In genomic region chr20:2417142-2417541, GRCh38 we compare ENCODE assay signal across 25 cellular contexts. TPM values are rescaled to one million over a fixed set of nuclear protein-coding genes. Genes with fewer than 3 reads are reported as not detected.
A peak's percentile ranks its signal among the peaks of the same experiment; 100 is the strongest.
DNase-seq lines count a peak whose midpoint lies in the region; ATAC-seq and TF ChIP-seq lines count a peak whose summit lies in the region.
"Had no signal": no experiment of that assay in that cellular context is flagged by ENCODE, and none has a peak within 500 bp of the region (broad histone marks: within the 10 kb centered on the region; RNA-seq: fewer than 3 reads in every experiment).

No MANE protein-coding gene starts in this region.

- H3K27me3 ChIP-seq in right atrium auricular region (no peaks in the 10 kb centered on the region), neural progenitor cell (no peaks in the 10 kb centered on the region)

- H2AFZ ChIP-seq in neural progenitor cell (replicated peaks) = no peak overlapping the region

- H3K9me3 Mint-ChIP-seq in neural progenitor cell = no peaks in the 10 kb centered on the region
- H3K9me3 Mint-ChIP-seq: CD8-positive, alpha-beta T cell; IgD-negative memory B cell had no signal

- H3K4me1 ChIP-seq in right atrium auricular region = no peaks in the 10 kb centered on the region
- no peaks in the 10 kb centered on the region for H3K4me1 ChIP-seq in neural progenitor cell
- H3K4me1 ChIP-seq: Caco-2 had no signal

- intact Hi-C loops in Right ventricle myocardium inferior (cut with DNase I) = no loop called here

- H3K9ac ChIP-seq in SK-N-MC (ENCODE audit: insufficient read length) (no peak overlapping the region), neural progenitor cell (no peak overlapping the region)
- H3K9ac ChIP-seq: KMS-11 had no signal

- H3K27me3 Mint-ChIP-seq in neural progenitor cell (ENCODE audit: insufficient read depth, low read depth) = peaks cover 2% of the 10 kb centered on the region

- peak overlapping the region; percentile 55 for H3K27ac Mint-ChIP-seq in neural progenitor cell
- H3K27ac Mint-ChIP-seq: CD8-positive, alpha-beta T cell; IgD-negative memory B cell had no signal

- no peak for ATAC-seq in Right ventricle myocardium inferior
- ATAC-seq in HG03196 (IDR thresholded peaks at IDR 0.05; ENCODE audit: unreplicated experiment) = no peak
- ATAC-seq: CD8-positive, alpha-beta T cell had no signal

- no peaks in the 10 kb centered on the region for H4K20me1 ChIP-seq in neural progenitor cell (ENCODE audit: low read depth)

- H3K9me3 ChIP-seq in right atrium auricular region = no peaks in the 10 kb centered on the region
- no peaks in the 10 kb centered on the region for H3K9me3 ChIP-seq in SK-N-MC (ENCODE audit: low read depth, low read length)
- H3K9me3 ChIP-seq in neural progenitor cell (ENCODE audit: low read depth) = no peaks in the 10 kb centered on the region
- H3K9me3 ChIP-seq: Caco-2 had no signal

- no peak overlapping the region for H3K4me3 ChIP-seq in right atrium auricular region
- H3K4me3 ChIP-seq in SK-N-MC = peak overlapping the region; percentile 1; the same call in 1 of the 2 replicates
- H3K4me3 ChIP-seq in neural progenitor cell = no peak overlapping the region

- no peaks in the 10 kb centered on the region for H3K4me1 Mint-ChIP-seq in neural progenitor cell

- H3K79me2 ChIP-seq in neural progenitor cell (ENCODE audit: low read depth) = no peaks in the 10 kb centered on the region

- H3K36me3 Mint-ChIP-seq in neural progenitor cell = no peaks in the 10 kb centered on the region
- H3K36me3 Mint-ChIP-seq: CD8-positive, alpha-beta T cell had no signal

- no peak overlapping the region for H3K4me2 ChIP-seq in neural progenitor cell
- H3K4me2 ChIP-seq: KMS-11 had no signal

- H3K4me3 Mint-ChIP-seq in neural progenitor cell = no peak overlapping the region
- H3K4me3 Mint-ChIP-seq: CD8-positive, alpha-beta T cell; IgD-negative memory B cell had no signal

- no peak overlapping the region for H3K27ac ChIP-seq in right atrium auricular region
- H3K27ac ChIP-seq in SK-N-MC = no peak overlapping the region
- no peak overlapping the region for H3K27ac ChIP-seq in neural progenitor cell
- H3K27ac ChIP-seq: KMS-11 had no signal

- H3F3A ChIP-seq in neural progenitor cell (ENCODE audit: low read depth) = no peaks in the 10 kb centered on the region

- DNase-seq in right atrium auricular region (ENCODE audit: low spot score) (peak; percentile 26), Right ventricle myocardium inferior (ENCODE audit: missing footprints) (no peak), SK-N-MC (ENCODE audit: low read depth, low spot score) (no peak), neural progenitor cell (ENCODE audit: low spot score) (no peak), NCI-H1694 treated with DMSO at 0.1 percent for 48 hours (lab: John Stamatoyannopoulos, UW) (no peak), HuH-7 (ENCODE audit: low spot score) (no peak)
- DNase-seq: C1 segment of cervical spinal cord; Caco-2; CD8-positive, alpha-beta T cell; DMS79 treated with DMSO at 0.1 percent for 48 hours; GF-D8; MM.1S; NCI-H1417 treated with DMSO at 0.1 percent for 48 hours; NCI-H1930; NCI-H2107; NCI-H446 treated with DMSO at 0.1 percent for 48 hours; RPMI8226; SHP77; T-helper 1 cell had no signal

- no peak for TF ChIP-seq CTCF in right atrium auricular region (IDR thresholded peaks at IDR 0.05)
- TF ChIP-seq CTCF in neural progenitor cell (IDR thresholded peaks at IDR 0.05) = no peak

- no peaks in the 10 kb centered on the region for H3K36me3 ChIP-seq in right atrium auricular region
- H3K36me3 ChIP-seq in SK-N-MC (ENCODE audit: insufficient read depth, low read length) = no peaks in the 10 kb centered on the region
- no peaks in the 10 kb centered on the region for H3K36me3 ChIP-seq in neural progenitor cell

RNA-seq across cellular contexts. Expression of gene TGM6, which starts 36.4 kb away (rescaled TPM):
- total RNA-seq in right atrium auricular region = not detected
- not detected for total RNA-seq in Right ventricle myocardium inferior
- not detected in 2 replicates for total RNA-seq in neural progenitor cell (ENCODE audit: low replicate concordance)
- total RNA-seq: A673; Caco-2; CD8-positive, alpha-beta T cell; H4; SK-MEL-5 had no signal

RNA-seq across cellular contexts. Expression of gene SNRPB, which starts 53.4 kb away (rescaled TPM):
- total RNA-seq in right atrium auricular region = 100 to 1,000 TPM in 1 of 2 donors, 10 to 100 TPM in 1; 78.7 to 105 TPM
- total RNA-seq in Right ventricle myocardium inferior = 55.7 TPM
- total RNA-seq in neural progenitor cell (ENCODE audit: low replicate concordance) = 323 and 591 TPM in 2 replicates
